ENCODE assay signal across 1 cellular context in genomic region chr7:149199234-149199990, GRCh38.
TF ChIP-seq lines count a peak whose summit lies in the region.

No MANE protein-coding gene starts in this region.

TF ChIP-seq in HepG2, 621 proteins besides CTCF, POLR2A, EP300 and RAD21:
- no peak for TF ChIP-seq TBP (CRISPR knock-in tag; IDR thresholded peaks at IDR 0.05)
- TF ChIP-seq DNMT3B (CRISPR knock-in tag; conservative IDR thresholded peaks at IDR 0.05), result no peak
